In the genomic region with DNA sequence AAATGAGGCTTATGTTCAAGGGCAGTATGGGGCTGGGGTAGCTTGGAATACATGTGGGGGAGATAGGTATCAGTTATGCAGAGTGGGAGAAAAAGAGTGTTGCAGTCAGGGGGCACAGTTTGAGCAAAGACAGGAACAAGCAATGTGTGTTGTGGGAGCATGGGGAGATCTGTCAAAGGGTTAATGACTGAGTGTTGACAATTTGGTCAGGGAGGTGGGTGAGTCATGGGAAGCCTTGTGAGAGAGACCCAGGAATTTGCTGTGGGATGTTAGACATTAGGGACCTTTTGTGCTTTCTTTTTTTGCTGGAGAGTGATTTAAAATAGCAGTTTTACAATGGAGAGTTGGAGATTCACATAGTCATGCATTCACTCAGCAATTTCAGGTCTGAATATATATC, we compare ENCODE assay signal across 12 cellular contexts.
DNase-seq lines count a peak whose midpoint lies in the region; FAIRE-seq and TF ChIP-seq lines count a peak whose summit lies in the region.
"Had no signal": no experiment of that assay in that cellular context is flagged by ENCODE, and none has a peak within 500 bp of the region (broad histone marks: within the 10 kb centered on the region; RNA-seq: fewer than 3 reads in every experiment).

No MANE protein-coding gene starts in this region.

- no peak overlapping the region for H3K4me2 ChIP-seq in endothelial cell of umbilical vein (ENCODE audit: insufficient read depth, low read length)

- no peaks in the 10 kb centered on the region for H4K20me1 ChIP-seq in endothelial cell of umbilical vein (replicated peaks; ENCODE audit: control insufficient read depth, extremely low read depth, insufficient read depth, low read length)

- H3K27ac ChIP-seq in endothelial cell of umbilical vein (ENCODE audit: insufficient read depth, low read depth, low read length), result no peak overlapping the region
- H3K27ac ChIP-seq: parathyroid adenoma, thoracic aorta had no signal

- no peaks in the 10 kb centered on the region for H3K27me3 ChIP-seq in endothelial cell of umbilical vein (ENCODE audit: control insufficient read depth in 2 of 2, insufficient read depth in 2 of 2, low read length in 2 of 2)

- DNase-seq in EL (peak; percentile 69), RCC 7860 (ENCODE audit: low spot score) (peak; percentile 27), endothelial cell of umbilical vein (ENCODE audit: low read depth, low spot score) (no peak), myocyte (ENCODE audit: low read depth) (peak; percentile 59), RPMI8226 (no peak), D721Med (ENCODE audit: insufficient read length, low spot score) (no peak)
- no peak for DNase-seq in NK-92 treated with Interleukin-12 subunit alpha and Interleukin-12 subunit beta, amount 100 ng/mL, for 24 hours (lab: John Stamatoyannopoulos, UW)
- no peak for DNase-seq in stimulated activated CD4-positive, alpha-beta T cell treated with anti-CD3 and anti-CD28 coated beads, Interleukin-4, amount 100 ng/mL, for 24 hours
- DNase-seq: CD4-positive, alpha-beta T cell; NCI-H1105 treated with DMSO at 0.1 percent for 48 hours had no signal

- no TSS peak for BruUV-seq in endothelial cell of umbilical vein (replicated peaks; lab: Mats Ljungman, UMichigan)

- dilution Hi-C loops in endothelial cell of umbilical vein (cut with MboI; ENCODE audit: extremely low pct_ligation_motif_present, low sequenced_read_pairs), result no loop called here

- no peaks in the 10 kb centered on the region for H3K9me3 ChIP-seq in endothelial cell of umbilical vein (replicated peaks; ENCODE audit: control insufficient read depth, insufficient read depth, low read length)

- TF ChIP-seq POLR2A in endothelial cell of umbilical vein (IDR thresholded peaks at IDR 0.05; ENCODE audit: low read depth, low read length), result no peak

- H3K4me1 ChIP-seq in endothelial cell of umbilical vein (ENCODE audit: control insufficient read depth, extremely low read depth, insufficient read depth, low read length), result no peaks in the 10 kb centered on the region
- H3K4me1 ChIP-seq: parathyroid adenoma had no signal

- TF ChIP-seq CTCF in endothelial cell of umbilical vein (IDR thresholded peaks at IDR 0.05; ENCODE audit: extremely low read depth in 1 of 2, insufficient read depth in 1 of 2, low read depth in 1 of 2, low read length in 2 of 2), result no peak
- TF ChIP-seq CTCF in D721Med (IDR thresholded peaks at IDR 0.05; ENCODE audit: insufficient read depth, missing control alignments), result no peak

- no peak overlapping the region for H2AFZ ChIP-seq in endothelial cell of umbilical vein (ENCODE audit: low read depth, low read length)
- H2AFZ ChIP-seq: parathyroid adenoma had no signal

- H3K36me3 ChIP-seq in endothelial cell of umbilical vein (ENCODE audit: control insufficient read depth in 2 of 2, extremely low read depth in 1 of 2, insufficient read depth in 2 of 2, low read length in 2 of 2), result no peaks in the 10 kb centered on the region
- H3K36me3 ChIP-seq: thoracic aorta had no signal

- H3K79me2 ChIP-seq in endothelial cell of umbilical vein (ENCODE audit: control insufficient read depth, insufficient read depth, low read length), result no peaks in the 10 kb centered on the region
- H3K79me2 ChIP-seq: parathyroid adenoma had no signal

- peak; percentile 22 for FAIRE-seq in RCC 7860 (lab: Jason Lieb, UNC)
- peak; percentile 21 for FAIRE-seq in endothelial cell of umbilical vein (lab: Jason Lieb, UNC)
- FAIRE-seq in D721Med (lab: Jason Lieb, UNC), result no peak

- no peak overlapping the region for H3K9ac ChIP-seq in endothelial cell of umbilical vein (replicated peaks; ENCODE audit: extremely low read depth, insufficient read depth, low read length)
- H3K9ac ChIP-seq: parathyroid adenoma had no signal

- POLR2A ChIA-PET in endothelial cell of umbilical vein (lab: Charles Lee), result no interaction called here

- no peak overlapping the region for H3K4me3 ChIP-seq in endothelial cell of umbilical vein (replicated peaks in 1 of 3; ENCODE audit: insufficient read depth in 1 of 3, low read depth in 1 of 3, low read length in 3 of 3)
- H3K4me3 ChIP-seq: thoracic aorta had no signal

- intact Hi-C loops in endothelial cell of umbilical vein (cut with micrococcal nuclease), result no loop called here

- CTCF ChIA-PET in endothelial cell of umbilical vein (lab: Charles Lee), result interaction anchor here (0.9 kb wide), 1 partner anchor 13 kb away, joined by 3 read pairs; no protein-coding TSS in a partner anchor

- no peaks in the 10 kb centered on the region for H3K9me1 ChIP-seq in endothelial cell of umbilical vein (replicated peaks; ENCODE audit: control insufficient read depth, extremely low read depth, insufficient read depth, low read length)

TF ChIP-seq in endothelial cell of umbilical vein, 7 proteins besides CTCF, POLR2A, EP300 and RAD21:
- TF ChIP-seq JUN (IDR thresholded peaks at IDR 0.05; ENCODE audit: borderline replicate concordance, insufficient read depth, insufficient read length, low read depth) (peak; percentile 19), POLR2AphosphoS5 (IDR thresholded peaks at IDR 0.05; ENCODE audit: insufficient read depth, low read depth, low read length) (no peak)

Comparison
In these comparisons a context has a peak if more than half of its experiments do, and no peak if none do; other contexts are left out.
1. DNase-seq: peak in EL (single experiment), RCC 7860 (single experiment) and myocyte (single experiment); none in endothelial cell of umbilical vein (single experiment), RPMI8226 (single experiment), NK-92 treated with Interleukin-12 subunit alpha and Interleukin-12 subunit beta, amount 100 ng/mL, for 24 hours (single experiment), D721Med (single experiment) and stimulated activated CD4-positive, alpha-beta T cell treated with anti-CD3 and anti-CD28 coated beads, Interleukin-4, amount 100 ng/mL, for 24 hours (single experiment).